13 cellular contexts compared by ENCODE assay signal in the genomic region with DNA sequence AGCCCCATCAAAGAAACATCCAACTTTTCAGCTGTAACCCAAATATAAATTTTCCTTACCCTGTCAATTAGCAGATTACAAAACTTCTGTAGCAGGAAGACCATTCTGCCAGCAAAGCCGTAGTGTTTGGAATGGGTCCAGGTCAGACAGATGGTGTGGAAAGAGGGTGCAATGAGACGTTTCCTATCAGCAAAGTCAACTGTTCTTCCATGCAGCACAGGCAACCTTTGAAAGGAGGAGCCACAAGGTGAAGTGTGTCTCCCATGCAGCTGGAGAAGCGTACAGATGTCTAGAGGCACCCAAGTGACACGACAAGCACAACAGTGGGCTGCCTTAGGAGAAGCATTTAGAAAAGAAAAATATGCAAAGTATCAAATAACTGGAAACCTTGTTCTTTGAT.
A peak's percentile ranks its signal among the peaks of the same experiment; 100 is the strongest.
DNase-seq lines count a peak whose midpoint lies in the region; ATAC-seq and TF ChIP-seq lines count a peak whose summit lies in the region.
"Had no signal": no experiment of that assay in that cellular context is flagged by ENCODE, and none has a peak within 500 bp of the region (broad histone marks: within the 10 kb centered on the region; RNA-seq: fewer than 3 reads in every experiment).

No MANE protein-coding gene starts in this region.

- H3K27me3 ChIP-seq in colonic mucosa (no peaks in the 10 kb centered on the region), thyroid gland (no peaks in the 10 kb centered on the region)

- TF ChIP-seq CTCF in colonic mucosa (IDR thresholded peaks at IDR 0.05) (no peak), thyroid gland (IDR thresholded peaks at IDR 0.05) (no peak)

- DNase-seq in Right ventricle myocardium superior = no peak
- no peak for DNase-seq in cardiac septum (ENCODE audit: low spot score)
- DNase-seq in NCI-H345 treated with DMSO at 0.1 percent for 48 hours (lab: John Stamatoyannopoulos, UW; ENCODE audit: unreplicated experiment) = peak; percentile 86
- peak; percentile 29 for DNase-seq in colonic mucosa
- peak; percentile 72 to 81 for DNase-seq in thyroid gland
- DNase-seq in naive thymus-derived CD8-positive, alpha-beta T cell = no peak
- DNase-seq: activated CD4-positive, alpha-beta T cell treated with anti-CD3 and anti-CD28 coated beads for 1 hour; activated gamma-delta T cell treated with Interleukin-2 at 50 U/mL for 16 hours; OCI-M1; stimulated activated naive B cell treated with anti-CD40 and anti-IgM and Interleukin-4, amounts not matched to agents 10 μg/mL and 1 μg/mL and 100 μg/mL, for 72 hours had no signal

- H3K4me1 ChIP-seq in colonic mucosa (no peaks in the 10 kb centered on the region), thyroid gland (peaks cover 13 to 29% of the 10 kb centered on the region in 2 donors)

- POLR2A ChIA-PET in naive thymus-derived CD8-positive, alpha-beta T cell (lab: Charles Lee) = no interaction called here

- H3K9me3 ChIP-seq in colonic mucosa (no peaks in the 10 kb centered on the region), thyroid gland (no peaks in the 10 kb centered on the region)

- H3K4me3 Mint-ChIP-seq in naive thymus-derived CD8-positive, alpha-beta T cell = no peak overlapping the region
- H3K4me3 Mint-ChIP-seq: natural killer cell treated with Interleukin-12 subunit alpha and Interleukin-12 subunit beta and Interleukin-15 and Interleukin-18, amount 100 ng/mL, for 72 hours; stimulated activated naive B cell treated with anti-CD40 and anti-IgM and Interleukin-4, amounts not matched to agents 10 μg/mL and 1 μg/mL and 100 μg/mL, for 72 hours had no signal

- peaks cover 8 to 40% (median 21%) of the 10 kb centered on the region in 5 donors for H3K27me3 Mint-ChIP-seq in naive thymus-derived CD8-positive, alpha-beta T cell

- H3K27ac Mint-ChIP-seq in naive thymus-derived CD8-positive, alpha-beta T cell = no peak overlapping the region
- H3K27ac Mint-ChIP-seq: natural killer cell treated with Interleukin-12 subunit alpha and Interleukin-12 subunit beta and Interleukin-15 and Interleukin-18, amount 100 ng/mL, for 72 hours; stimulated activated naive B cell treated with anti-CD40 and anti-IgM and Interleukin-4, amounts not matched to agents 10 μg/mL and 1 μg/mL and 100 μg/mL, for 72 hours had no signal

- H3K27ac ChIP-seq in colonic mucosa (no peak overlapping the region), thyroid gland (no peak overlapping the region)

- no peak overlapping the region for H3K9ac ChIP-seq in colonic mucosa (ENCODE audit: low read depth in 2 of 2, low read length in 2 of 2)

- WGBS in thyroid gland, 2 donors = 11 to 18% methylated on average over 4 of the region's 4 CpGs

- peaks cover 0 to 3% (median under 1%) of the 10 kb centered on the region in 4 donors for H3K4me1 Mint-ChIP-seq in naive thymus-derived CD8-positive, alpha-beta T cell

- ATAC-seq in Right ventricle myocardium superior (ENCODE audit: poor library complexity) (peak; percentile 38), HG03520 (IDR thresholded peaks at IDR 0.05; ENCODE audit: unreplicated experiment) (no peak), HG03139 (IDR thresholded peaks at IDR 0.05; ENCODE audit: unreplicated experiment) (no peak)
- no peak for ATAC-seq in naive thymus-derived CD8-positive, alpha-beta T cell
- ATAC-seq: natural killer cell treated with Interleukin-12 subunit alpha and Interleukin-12 subunit beta and Interleukin-15 and Interleukin-18, amount 100 ng/mL, for 72 hours; stimulated activated naive B cell treated with anti-CD40 and anti-IgM and Interleukin-4, amounts not matched to agents 10 μg/mL and 1 μg/mL and 100 μg/mL, for 72 hours had no signal

- H3K36me3 Mint-ChIP-seq in naive thymus-derived CD8-positive, alpha-beta T cell = no peaks in the 10 kb centered on the region
- H3K36me3 Mint-ChIP-seq: natural killer cell treated with Interleukin-12 subunit alpha and Interleukin-12 subunit beta and Interleukin-15 and Interleukin-18, amount 100 ng/mL, for 72 hours; stimulated activated naive B cell treated with anti-CD40 and anti-IgM and Interleukin-4, amounts not matched to agents 10 μg/mL and 1 μg/mL and 100 μg/mL, for 72 hours had no signal

- intact Hi-C loops in Right ventricle myocardium superior (cut with DNase I) = loop anchor here (10.0 kb wide), 2 partner anchors 163 to 307 kb away; no protein-coding TSS in a partner anchor
- intact Hi-C loops in cardiac septum (cut with DNase I) = loop anchor here (5.0 to 10.0 kb wide), 3 partner anchors 121 to 307 kb away; no protein-coding TSS in a partner anchor
- intact Hi-C loops in colonic mucosa (cut with DNase I) = loop anchor here (10.0 kb wide), 2 partner anchors 163 to 463 kb away; no protein-coding TSS in a partner anchor
- intact Hi-C loops in thyroid gland (cut with DNase I) = no loop called here

- no peak for TF ChIP-seq POLR2A in thyroid gland (IDR thresholded peaks at IDR 0.05)

- H3K4me3 ChIP-seq in colonic mucosa = no peak overlapping the region
- H3K4me3 ChIP-seq in thyroid gland (replicated peaks in 1 of 3) = no peak overlapping the region

- no peaks in the 10 kb centered on the region for H3K9me3 Mint-ChIP-seq in naive thymus-derived CD8-positive, alpha-beta T cell
- H3K9me3 Mint-ChIP-seq: natural killer cell treated with Interleukin-12 subunit alpha and Interleukin-12 subunit beta and Interleukin-15 and Interleukin-18, amount 100 ng/mL, for 72 hours; stimulated activated naive B cell treated with anti-CD40 and anti-IgM and Interleukin-4, amounts not matched to agents 10 μg/mL and 1 μg/mL and 100 μg/mL, for 72 hours had no signal

- H3K36me3 ChIP-seq in colonic mucosa (no peaks in the 10 kb centered on the region), thyroid gland (no peaks in the 10 kb centered on the region)

Comparison
In these comparisons a context has a peak if more than half of its experiments do, and no peak if none do; other contexts are left out.
1. DNase-seq: peak in NCI-H345 treated with DMSO at 0.1 percent for 48 hours (single experiment), colonic mucosa (single experiment) and thyroid gland (2 of 2); none in Right ventricle myocardium superior (single experiment), cardiac septum (single experiment) and naive thymus-derived CD8-positive, alpha-beta T cell (0 of 10).